In the genomic region with DNA sequence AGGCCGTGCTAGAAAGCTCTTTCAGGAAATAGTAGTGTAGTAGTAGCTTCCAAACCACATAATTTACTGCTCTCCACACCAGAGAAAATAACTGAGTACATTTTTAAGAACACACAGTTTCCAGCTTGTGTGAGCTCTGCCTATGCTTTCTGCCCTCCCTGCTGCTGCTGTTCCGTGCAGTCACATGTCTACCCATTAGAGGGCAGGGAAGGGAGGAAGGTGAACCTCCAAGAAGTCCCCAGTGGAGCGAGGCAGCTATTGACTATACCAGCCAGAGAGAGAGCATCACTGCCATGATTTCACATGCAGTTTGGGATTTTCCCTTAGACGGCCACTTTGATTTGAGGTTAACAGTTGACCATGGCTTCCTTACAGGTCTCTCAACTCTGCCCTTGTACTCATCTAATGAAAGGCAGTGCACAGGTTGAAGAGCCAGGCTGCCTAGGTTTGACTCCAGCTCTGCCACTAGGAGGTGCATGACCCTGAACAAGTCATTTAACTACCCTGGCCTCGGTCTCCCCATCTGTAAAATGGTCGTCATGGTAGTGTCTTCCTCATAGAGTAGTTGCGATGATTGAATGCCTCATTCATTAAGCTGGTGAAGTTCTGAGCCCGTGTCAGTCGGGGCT, we compare ENCODE assay signal across 15 cellular contexts. TPM values are rescaled to one million over a fixed set of nuclear protein-coding genes. Genes with fewer than 3 reads are reported as not detected.
DNase-seq lines count a peak whose midpoint lies in the region; ATAC-seq, FAIRE-seq and TF ChIP-seq lines count a peak whose summit lies in the region.
"Had no signal": no experiment of that assay in that cellular context is flagged by ENCODE, and none has a peak within 500 bp of the region (broad histone marks: within the 10 kb centered on the region; RNA-seq: fewer than 3 reads in every experiment).

No MANE protein-coding gene starts in this region.

- H4K20me1 ChIP-seq in IMR-90 (ENCODE audit: insufficient read depth, low read length): peaks cover 8% of the 10 kb centered on the region
- no peaks in the 10 kb centered on the region; the same call in 1 of the 2 replicates for H4K20me1 ChIP-seq in K562 (replicated peaks; ENCODE audit: control insufficient read depth, insufficient read depth, low read length)

- no peak overlapping the region for H2AFZ ChIP-seq in IMR-90 (replicated peaks; ENCODE audit: low read length, poor library complexity)
- H2AFZ ChIP-seq in K562 (ENCODE audit: low read depth, low read length): no peak overlapping the region

- H3K9me3 ChIP-seq in IMR-90 (ENCODE audit: control insufficient read depth, insufficient read depth, low read length) (no peaks in the 10 kb centered on the region), K562 (replicated peaks; ENCODE audit: control insufficient read depth, insufficient read depth, low read depth, low read length) (no peaks in the 10 kb centered on the region), sigmoid colon (no peaks in the 10 kb centered on the region)
- H3K9me3 ChIP-seq: left lung had no signal

- H2BK15ac ChIP-seq in IMR-90 (ENCODE audit: low read depth, low read length): no peak overlapping the region

- DNase-seq in GM06990 (ENCODE audit: extremely low read depth, insufficient read length) (no peak), IMR-90 (no peak), K562 (ENCODE audit: extremely low read depth in 1 of 4, low spot score in 3 of 4) (no peak), sigmoid colon (peak; percentile 5), Right ventricle myocardium superior (no peak)
- DNase-seq in activated CD8-positive, alpha-beta memory T cell treated with anti-CD3 and anti-CD28 coated beads, Interleukin-2, amount 50 U/mL, for 4 hours: no peak
- DNase-seq: activated CD4-positive, CD25-positive, alpha-beta regulatory T cell; left lung; NCI-H1436; NCI-H510A; stimulated activated CD4-positive, alpha-beta T cell treated with anti-CD3 and anti-CD28 coated beads, Interleukin-15, amount 100 ng/mL, for 24 hours; T-cell had no signal

- in situ Hi-C loops in IMR-90 (cut with MboI; ENCODE audit: low sequenced_read_pairs): no loop called here
- in situ Hi-C loops in K562 (cut with MboI): no loop called here

- H3K23ac ChIP-seq in IMR-90 (ENCODE audit: low read depth, low read length): no peak overlapping the region

- BruUV-seq in IMR-90 (replicated peaks; lab: Mats Ljungman, UMichigan) (no TSS peak), K562 (replicated peaks; lab: Mats Ljungman, UMichigan) (no TSS peak)

- H3K9me1 ChIP-seq in IMR-90 (ENCODE audit: insufficient read depth, low read length): peaks cover 14% of the 10 kb centered on the region
- H3K9me1 ChIP-seq in K562 (ENCODE audit: control insufficient read depth, insufficient read depth, low read length): peaks cover 3% of the 10 kb centered on the region

- H3K9ac ChIP-seq in IMR-90 (ENCODE audit: low read depth, low read length) (no peak overlapping the region), K562 (ENCODE audit: insufficient read depth in 1 of 2, low read depth in 2 of 2, low read length in 2 of 2) (no peak overlapping the region)

- H3K18ac ChIP-seq in IMR-90 (ENCODE audit: low read depth, low read length): no peak overlapping the region

- H3K79me1 ChIP-seq in IMR-90 (ENCODE audit: low read depth in 1 of 2, low read length in 2 of 2): peaks cover 1 to 26% of the 10 kb centered on the region in 2 experiments

- H3K27me3 ChIP-seq in GM06990 (replicated peaks; ENCODE audit: control insufficient read depth, insufficient read depth, low read length) (no peaks in the 10 kb centered on the region), IMR-90 (ENCODE audit: control insufficient read depth, insufficient read depth, low read length) (no peaks in the 10 kb centered on the region), K562 (ENCODE audit: control insufficient read depth in 2 of 2, insufficient read depth in 2 of 2, low read length in 2 of 2) (no peaks in the 10 kb centered on the region), sigmoid colon (no peaks in the 10 kb centered on the region)
- H3K27me3 ChIP-seq: dorsolateral prefrontal cortex, left lung had no signal

- H3K4me2 ChIP-seq in IMR-90 (ENCODE audit: low read depth, low read length): no peak overlapping the region
- H3K4me2 ChIP-seq in K562 (ENCODE audit: insufficient read depth, low read length): no peak overlapping the region

- H2BK20ac ChIP-seq in IMR-90 (ENCODE audit: low read depth, low read length): no peak overlapping the region

- TF ChIP-seq POLR2A in IMR-90 (IDR thresholded peaks at IDR 0.05; ENCODE audit: low read depth, low read length) (no peak), K562 (conservative IDR thresholded peaks at IDR 0.05) (no peak), sigmoid colon (IDR thresholded peaks at IDR 0.05) (no peak)

- H3K4me3 ChIP-seq in GM06990 (replicated peaks; ENCODE audit: low read depth, low read length): no peak overlapping the region
- H3K4me3 ChIP-seq in IMR-90 (ENCODE audit: insufficient read depth, low read depth, low read length): no peak overlapping the region
- no peak overlapping the region for H3K4me3 ChIP-seq in K562
- no peak overlapping the region for H3K4me3 ChIP-seq in sigmoid colon
- H3K4me3 ChIP-seq: dorsolateral prefrontal cortex, left lung had no signal

- peak; percentile 30 for TF ChIP-seq CTCF in GM06990 (IDR thresholded peaks at IDR 0.05; ENCODE audit: insufficient read depth, low read length, poor library complexity, severe bottlenecking)
- TF ChIP-seq CTCF in IMR-90 (conservative IDR thresholded peaks at IDR 0.05; ENCODE audit: low read depth, low read length): 0 out of 2 replicates have a peak, but pooled peaks have one; percentile 8
- TF ChIP-seq CTCF in K562 (IDR thresholded peaks at IDR 0.05 in 2 of 3, conservative IDR thresholded peaks at IDR 0.05 in 1 of 3; ENCODE audit: insufficient read depth in 2 of 3, low read depth in 1 of 3, low read length in 3 of 3): peak; percentile 10 to 36 (median 16); a peak in 2 of 6 replicates
- no peak for TF ChIP-seq CTCF in sigmoid colon (IDR thresholded peaks at IDR 0.05)

- no peak overlapping the region for H3K27ac ChIP-seq in IMR-90 (ENCODE audit: insufficient read depth, low read length)
- no peak overlapping the region for H3K27ac ChIP-seq in K562 (ENCODE audit: extremely low read depth, low read depth, low read length)
- no peak overlapping the region for H3K27ac ChIP-seq in sigmoid colon
- H3K27ac ChIP-seq: left lung had no signal

- no peak overlapping the region for H4K5ac ChIP-seq in IMR-90 (ENCODE audit: low read depth, low read length)

- ATAC-seq in IMR-90 (ENCODE audit: low read depth): no peak
- peak; percentile 34; the same call in 1 of the 3 replicates for ATAC-seq in K562
- no peak for ATAC-seq in HG03045 (IDR thresholded peaks at IDR 0.05; ENCODE audit: unreplicated experiment)
- no peak for ATAC-seq in Right ventricle myocardium superior (ENCODE audit: poor library complexity)
- ATAC-seq: left lung, T-cell had no signal

- H2BK5ac ChIP-seq in IMR-90 (ENCODE audit: low read depth, low read length, poor library complexity, severe bottlenecking): no peak overlapping the region

- H3K4me1 ChIP-seq in IMR-90 (ENCODE audit: control insufficient read depth, insufficient read depth, low read length) (peaks cover 12% of the 10 kb centered on the region), K562 (replicated peaks in 1 of 2; ENCODE audit: control insufficient read depth in 2 of 2, insufficient read depth in 2 of 2, low read length in 2 of 2) (peaks cover 0 to 11% of the 10 kb centered on the region in 2 experiments; a peak in 3 of 5 replicates), sigmoid colon (peaks cover 0 to 24% (median 18%) of the 10 kb centered on the region in 4 donors)
- H3K4me1 ChIP-seq: left lung had no signal

- dilution Hi-C loops in IMR-90 (cut with HindIII; ENCODE audit: low sequenced_read_pairs, unreplicated experiment): no loop called here

- H3K4ac ChIP-seq in IMR-90 (ENCODE audit: low read depth, low read length): no peak overlapping the region

- POLR2A ChIA-PET in IMR-90 (lab: Charles Lee; ENCODE audit: unreplicated experiment): no interaction called here
- POLR2A ChIA-PET in K562 (lab: Yijun Ruan, JAX): interaction anchor here (1.8 kb wide), 1 partner anchor 10 kb away, joined by 6 read pairs; no protein-coding TSS in a partner anchor

- no peak overlapping the region for H3K14ac ChIP-seq in IMR-90 (replicated peaks; ENCODE audit: low read depth, low read length)

- H3K36me3 ChIP-seq in GM06990 (ENCODE audit: control insufficient read depth, insufficient read depth, low read length): peaks cover 8% of the 10 kb centered on the region
- H3K36me3 ChIP-seq in IMR-90 (ENCODE audit: control insufficient read depth, insufficient read depth, low read length): peaks cover 27% of the 10 kb centered on the region
- peaks cover 89% of the 10 kb centered on the region for H3K36me3 ChIP-seq in K562 (ENCODE audit: control insufficient read depth, insufficient read depth, low read length)
- H3K36me3 ChIP-seq in sigmoid colon: peaks cover 0 to 52% (median 28%) of the 10 kb centered on the region in 4 donors

- no peaks in the 10 kb centered on the region for H3K79me2 ChIP-seq in K562 (ENCODE audit: control insufficient read depth, insufficient read depth, low read length)

- H2BK120ac ChIP-seq in IMR-90 (ENCODE audit: low read depth, low read length): no peak overlapping the region

- no peak overlapping the region for H3K56ac ChIP-seq in IMR-90 (ENCODE audit: extremely low read depth, insufficient read depth, low read length)

- 100% methylated on average over 4 of the region's 9 CpGs; no CpG with 5 or more reads in 1 of the 2 experiments for WGBS in IMR-90 (ENCODE audit: extremely low coverage in 2 of 2, insufficient read length in 1 of 2), 2 experiments
- 90% methylated on average over 9 of the region's 9 CpGs for WGBS in K562 (ENCODE audit: insufficient coverage, low coverage, missing lambda C conversion rate)
- 82 to 94% methylated on average over 9 of the region's 9 CpGs for WGBS in sigmoid colon, 2 donors

- CTCF ChIA-PET in IMR-90 (lab: Yijun Ruan, JAX): interaction anchor here (0.8 kb wide), 1 partner anchor 165 kb away, joined by 3 read pairs; no protein-coding TSS in a partner anchor
- CTCF ChIA-PET in K562 (lab: Yijun Ruan, JAX; ENCODE audit: low intra/inter-chr PET ratio): no interaction called here

- no peak overlapping the region for H4K8ac ChIP-seq in IMR-90 (ENCODE audit: low read depth in 2 of 2, low read length in 2 of 2)

- TF ChIP-seq RAD21 in IMR-90 (IDR thresholded peaks at IDR 0.05; ENCODE audit: low read length): no peak
- TF ChIP-seq RAD21 in K562 (CRISPR knock-in tag; conservative IDR thresholded peaks at IDR 0.05 in 1 of 2, IDR thresholded peaks at IDR 0.05 in 1 of 2): no peak

- H2AK5ac ChIP-seq in IMR-90 (ENCODE audit: low read depth, low read length): no peak overlapping the region

- no peak for FAIRE-seq in K562 (lab: Jason Lieb, UNC)
- FAIRE-seq: RCC 7860 had no signal

- TF ChIP-seq EP300 in K562 (IDR thresholded peaks at IDR 0.05; ENCODE audit: low read length): no peak
- TF ChIP-seq EP300 in sigmoid colon (IDR thresholded peaks at IDR 0.05): no peak

- H4K91ac ChIP-seq in IMR-90 (ENCODE audit: insufficient read depth, low read depth, low read length): no peak overlapping the region

- intact Hi-C loops in IMR-90 (cut with micrococcal nuclease) (no loop called here), K562 (cut with micrococcal nuclease) (no loop called here), sigmoid colon (cut with DNase I) (no loop called here), Right ventricle myocardium superior (cut with DNase I) (no loop called here)

- no peak overlapping the region for H2AK9ac ChIP-seq in IMR-90 (replicated peaks; ENCODE audit: low read depth, low read length, poor library complexity)

RNA-seq across cellular contexts. Expression of a gene that starts 19.7 kb away (rescaled TPM):
- 287 and 341 TPM in 2 replicates for total RNA-seq in IMR-90 (2012; rRNA removed)
- polyA plus RNA-seq in IMR-90 (2012; rRNA removed): 278 and 296 TPM in 2 replicates
- polyA plus RNA-seq in IMR-90 (2012; cell fraction: cytosol; rRNA removed): 121 and 139 TPM in 2 replicates
- 1,027 and 1,310 TPM in 2 replicates for polyA plus RNA-seq in IMR-90 (2012; cell fraction: nucleus; rRNA removed; ENCODE audit: low replicate concordance)
- total RNA-seq in K562 (2011; cell fraction: chromatin; rRNA removed; ENCODE audit: low replicate concordance): 847 and 1,186 TPM in 2 replicates
- total RNA-seq in K562 (2011; cell fraction: nucleolus; rRNA removed): 519 and 540 TPM in 2 replicates
- 720 and 885 TPM in 2 replicates for total RNA-seq in K562 (2011; cell fraction: nucleoplasm; rRNA removed)
- 114 and 127 TPM in 2 replicates for total RNA-seq in K562 (2014; rRNA removed)
- 92.4 and 92.6 TPM in 2 replicates for total RNA-seq in K562 (2014; rRNA removed; fragmentation: Illumina TruSeq; extraction: Trizol)
- total RNA-seq in K562 (2015; rRNA removed; fragmentation: Illumina TruSeq; extraction: Trizol): 104 and 110 TPM in 2 replicates
- 146 and 158 TPM in 2 replicates for total RNA-seq in K562 (2021)
- polyA plus RNA-seq in K562 (2011; rRNA removed): 90.1 and 102 TPM in 2 replicates
- 58.6 and 59.0 TPM in 2 replicates for polyA plus RNA-seq in K562 (2011; cell fraction: cytosol; rRNA removed)
- 564 and 672 TPM in 2 replicates for polyA plus RNA-seq in K562 (2011; cell fraction: nucleus; rRNA removed)
- polyA plus RNA-seq in K562 (2012): 106 and 146 TPM in 2 replicates
- 99.7 and 102 TPM in 2 replicates for polyA plus RNA-seq in K562 (2014; fragmentation: Illumina TruSeq; extraction: Trizol)
- polyA plus RNA-seq in K562 (2014; fragmentation: Nextera tagmentation; extraction: Ambion mirVana): 10 to 100 TPM in 1 of 2 experiments, 1 to 10 TPM in 1; 9.9 to 23.1 TPM
- polyA plus RNA-seq in K562 (2014; rRNA removed): 149 and 157 TPM in 2 replicates
- 134 and 158 TPM in 2 replicates for polyA minus RNA-seq in K562 (2011; rRNA and poly(A)+ RNA removed)
- 44.2 and 52.6 TPM in 2 replicates for polyA minus RNA-seq in K562 (2011; cell fraction: cytosol; rRNA and poly(A)+ RNA removed)
- 171 and 217 TPM in 2 replicates for polyA minus RNA-seq in K562 (2011; cell fraction: nucleus; rRNA and poly(A)+ RNA removed)
- 100 to 1,000 TPM; 128 to 312 (median 157) TPM for total RNA-seq in sigmoid colon
- polyA plus RNA-seq in sigmoid colon: 100 to 1,000 TPM in 2 of 3 donors, 10 to 100 TPM in 1; 87.1 to 152 (median 102) TPM
- total RNA-seq in Right ventricle myocardium superior: 156 TPM

Comparison
In these comparisons a context has a peak if more than half of its experiments do, and no peak if none do; other contexts are left out.
1. CTCF ChIP-seq: peak in GM06990 (single experiment), IMR-90 (single experiment) and K562 (3 of 3); none in sigmoid colon (0 of 4).